15 cellular contexts compared by ENCODE assay signal in genomic region chr3:25037049-25037547, GRCh38.
DNase-seq lines count a peak whose midpoint lies in the region; ATAC-seq, FAIRE-seq and TF ChIP-seq lines count a peak whose summit lies in the region.
"Had no signal": no experiment of that assay in that cellular context is flagged by ENCODE, and none has a peak within 500 bp of the region (broad histone marks: within the 10 kb centered on the region; RNA-seq: fewer than 3 reads in every experiment).

No MANE protein-coding gene starts in this region.

- peak overlapping the region in 1 of 3 experiments; percentile 6 for H3K4me3 Mint-ChIP-seq in nephron
- no peak overlapping the region for H3K4me3 Mint-ChIP-seq in CD8-positive, alpha-beta T cell
- H3K4me3 Mint-ChIP-seq: activated CD4-positive, alpha-beta memory T cell treated with anti-CD3 and anti-CD28 coated beads for 36 hours had no signal

- H3K27ac ChIP-seq in CD8-positive, alpha-beta T cell (ENCODE audit: low read depth, low read length): no peak overlapping the region
- H3K27ac ChIP-seq: SJCRH30 had no signal

- peak; percentile 35 for DNase-seq in AG08395 (ENCODE audit: low spot score)
- DNase-seq in HFF-Myc (ENCODE audit: extremely low read depth, low read depth): peak; percentile 77
- DNase-seq in CD8-positive, alpha-beta T cell: no peak
- no peak for DNase-seq in GM19239 (ENCODE audit: insufficient read length, low spot score)
- DNase-seq in effector CD8-positive, alpha-beta T cell (lab: John Stamatoyannopoulos, UW): no peak
- DNase-seq: activated CD4-positive, alpha-beta memory T cell treated with anti-CD3 and anti-CD28 coated beads for 36 hours; SJCRH30 had no signal

- H3K27me3 ChIP-seq in CD8-positive, alpha-beta T cell (ENCODE audit: insufficient read depth, low read length): no peaks in the 10 kb centered on the region
- H3K27me3 ChIP-seq: SJCRH30 had no signal

- H3K9me3 ChIP-seq in CD8-positive, alpha-beta T cell (ENCODE audit: low read length): no peaks in the 10 kb centered on the region
- H3K9me3 ChIP-seq: SJCRH30 had no signal

- no peak for ATAC-seq in HG03571 (IDR thresholded peaks at IDR 0.05; ENCODE audit: unreplicated experiment)
- ATAC-seq in CD8-positive, alpha-beta T cell: no peak

- H3K4me3 ChIP-seq in HFF-Myc (replicated peaks; ENCODE audit: low read depth, low read length): no peak overlapping the region
- H3K4me3 ChIP-seq in CD8-positive, alpha-beta T cell (ENCODE audit: low read depth, low read length): no peak overlapping the region
- H3K4me3 ChIP-seq: lung, SJCRH30 had no signal

- peaks cover 53% of the 10 kb centered on the region for H3K4me1 Mint-ChIP-seq in nephron
- H3K4me1 Mint-ChIP-seq in CD8-positive, alpha-beta T cell (ENCODE audit: low read depth): no peaks in the 10 kb centered on the region

- FAIRE-seq in endometrium (lab: Jason Lieb, UNC) (peak; percentile 93), GM19239 (lab: Jason Lieb, UNC) (no peak)
- FAIRE-seq: bronchial epithelial cell, endothelial cell of umbilical vein, GM12891 had no signal

- H3K27ac Mint-ChIP-seq in nephron: peak overlapping the region; percentile 30 to 89 (median 71)
- H3K27ac Mint-ChIP-seq in CD8-positive, alpha-beta T cell: no peak overlapping the region
- H3K27ac Mint-ChIP-seq: activated CD4-positive, alpha-beta memory T cell treated with anti-CD3 and anti-CD28 coated beads for 36 hours; activated T-helper 2 cell treated with anti-CD3 and anti-CD28 coated beads, Interferon-gamma antibody, Interleukin-2, Interleukin-4, amounts not matched to agents 10 μg/mL and 5 μg/mL and 100 μg/mL, durations not matched to agents 14 hours and 24 hours and 36 hours had no signal

- no peaks in the 10 kb centered on the region for H3K9me3 Mint-ChIP-seq in nephron
- peaks cover 5% of the 10 kb centered on the region for H3K9me3 Mint-ChIP-seq in CD8-positive, alpha-beta T cell
- H3K9me3 Mint-ChIP-seq: activated CD4-positive, alpha-beta memory T cell treated with anti-CD3 and anti-CD28 coated beads for 36 hours; activated T-helper 2 cell treated with anti-CD3 and anti-CD28 coated beads, Interferon-gamma antibody, Interleukin-2, Interleukin-4, amounts not matched to agents 10 μg/mL and 5 μg/mL and 100 μg/mL, durations not matched to agents 14 hours and 24 hours and 36 hours had no signal

- intact Hi-C loops in CD8-positive, alpha-beta T cell (cut with DNase I, micrococcal nuclease): no loop called here

- POLR2A ChIA-PET in CD8-positive, alpha-beta T cell (lab: Charles Lee): no interaction called here

- CTCF ChIA-PET in CD8-positive, alpha-beta T cell (lab: Charles Lee): no interaction called here

- H3K27me3 Mint-ChIP-seq in nephron (ENCODE audit: low read depth): no peaks in the 10 kb centered on the region
- H3K27me3 Mint-ChIP-seq in CD8-positive, alpha-beta T cell (ENCODE audit: low read depth): no peaks in the 10 kb centered on the region
- H3K27me3 Mint-ChIP-seq: activated CD4-positive, alpha-beta memory T cell treated with anti-CD3 and anti-CD28 coated beads for 36 hours had no signal

- H3K4me1 ChIP-seq in CD8-positive, alpha-beta T cell (ENCODE audit: insufficient read depth, low read length): no peaks in the 10 kb centered on the region
- H3K4me1 ChIP-seq: SJCRH30 had no signal

- TF ChIP-seq CTCF in HFF-Myc (IDR thresholded peaks at IDR 0.05; ENCODE audit: low read depth, low read length, missing control alignments) (no peak), nephron (IDR thresholded peaks at IDR 0.05; ENCODE audit: unreplicated experiment in 3 of 3) (no peak)
- no peak for TF ChIP-seq CTCF in CD8-positive, alpha-beta T cell (IDR thresholded peaks at IDR 0.05)

- no peaks in the 10 kb centered on the region for H3K36me3 ChIP-seq in CD8-positive, alpha-beta T cell (ENCODE audit: insufficient read depth, low read length)
- H3K36me3 ChIP-seq: SJCRH30 had no signal

- no peaks in the 10 kb centered on the region for H3K36me3 Mint-ChIP-seq in nephron (ENCODE audit: low read depth)
- no peaks in the 10 kb centered on the region for H3K36me3 Mint-ChIP-seq in CD8-positive, alpha-beta T cell
- H3K36me3 Mint-ChIP-seq: activated CD4-positive, alpha-beta memory T cell treated with anti-CD3 and anti-CD28 coated beads for 36 hours had no signal

Comparison
In these comparisons a context has a peak if more than half of its experiments do, and no peak if none do; other contexts are left out.
1. DNase-seq: peak in AG08395 (single experiment) and HFF-Myc (single experiment); none in CD8-positive, alpha-beta T cell (0 of 7), GM19239 (single experiment) and effector CD8-positive, alpha-beta T cell (single experiment).